Comparison of ENCODE assay signal across 13 cellular contexts in the genomic region with DNA sequence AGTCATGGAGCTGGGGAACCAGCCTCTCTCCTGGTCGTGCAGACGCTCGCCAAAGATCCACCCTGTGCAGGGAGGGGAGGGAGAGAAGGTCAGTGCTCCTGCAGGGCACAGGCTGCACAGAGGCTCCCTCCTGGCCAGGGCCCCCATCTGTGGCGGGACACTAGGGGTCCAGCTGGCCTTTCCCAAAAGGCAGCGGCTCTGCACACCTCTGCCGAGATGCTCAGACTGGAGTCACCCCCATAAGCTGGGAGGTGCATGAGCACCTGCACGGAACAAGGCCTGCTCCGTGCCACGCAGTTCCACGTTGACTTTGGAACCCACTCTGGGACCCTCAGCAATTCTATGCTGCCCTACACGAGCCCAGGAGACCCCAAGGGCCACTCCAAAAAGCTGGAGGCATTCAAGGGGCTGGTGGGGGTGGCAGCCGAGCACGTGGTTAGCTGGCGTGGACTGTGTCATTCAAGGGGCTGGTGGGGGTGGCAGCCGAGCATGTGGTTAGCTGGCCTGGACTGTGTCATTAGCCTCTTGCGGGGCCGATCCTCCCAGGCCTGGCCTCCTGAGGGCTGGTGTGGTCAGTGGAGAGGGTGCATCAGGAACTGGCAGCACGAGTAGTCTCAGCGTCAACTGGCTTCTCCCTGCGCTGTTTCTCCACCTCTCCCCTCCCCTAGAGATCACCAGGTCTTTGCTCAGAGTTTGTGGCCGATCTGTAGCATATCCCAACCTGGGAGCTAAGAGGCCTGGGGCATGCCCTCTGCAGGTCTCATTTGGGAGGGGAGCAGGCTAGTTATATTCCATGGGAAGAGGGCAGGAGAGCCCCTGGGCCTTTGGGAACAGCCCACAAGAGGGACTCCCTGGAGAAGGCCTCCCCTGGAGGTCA.
"Had no signal": no experiment of that assay in that cellular context is flagged by ENCODE, and none has a peak within 500 bp of the region (broad histone marks: within the 10 kb centered on the region; RNA-seq: fewer than 3 reads in every experiment).

No MANE protein-coding gene starts in this region.

- H3K27ac ChIP-seq: cardiac muscle cell, left lung, psoas muscle, testis had no signal

- DNase-seq: activated B cell treated with CpG ODN at 0.5 μM for 24 hours; activated CD4-positive, alpha-beta T cell treated with anti-CD3 and anti-CD28 coated beads, Interleukin-2, amount 10 ng/mL, durations not matched to agents 24 days and 14 days; activated naive CD4-positive, alpha-beta T cell treated with Interleukin-2 at 50 U/mL for 16 hours; activated naive CD8-positive, alpha-beta T cell treated with anti-CD3 and anti-CD28 coated beads, Interleukin-2, amount 50 U/mL, for 24 hours; cortex of kidney; effector memory CD8-positive, alpha-beta T cell; glutamatergic neuron; left lung; stimulated activated CD4-positive, alpha-beta T cell treated with anti-CD3 and anti-CD28 coated beads, Interleukin-2, amount 100 ng/mL, for 48 hours; stimulated activated naive CD4-positive, alpha-beta T cell treated with Interleukin-2 at 50 U/mL for 16 hours; testis had no signal

- H3K36me3 ChIP-seq: cardiac muscle cell, left lung had no signal

- H3K4me3 ChIP-seq: cardiac muscle cell, left lung, psoas muscle, testis had no signal

- ATAC-seq: activated naive CD8-positive, alpha-beta T cell treated with anti-CD3 and anti-CD28 coated beads, Interleukin-2, amount 50 U/mL, for 24 hours; effector memory CD8-positive, alpha-beta T cell; left lung; psoas muscle had no signal

- H3K27me3 ChIP-seq: testis had no signal

- H3K4me1 ChIP-seq: psoas muscle had no signal

- H3K9me3 ChIP-seq: left lung, psoas muscle, testis had no signal
